Comparison of ENCODE assay signal across 1 cellular context in the genomic region with DNA sequence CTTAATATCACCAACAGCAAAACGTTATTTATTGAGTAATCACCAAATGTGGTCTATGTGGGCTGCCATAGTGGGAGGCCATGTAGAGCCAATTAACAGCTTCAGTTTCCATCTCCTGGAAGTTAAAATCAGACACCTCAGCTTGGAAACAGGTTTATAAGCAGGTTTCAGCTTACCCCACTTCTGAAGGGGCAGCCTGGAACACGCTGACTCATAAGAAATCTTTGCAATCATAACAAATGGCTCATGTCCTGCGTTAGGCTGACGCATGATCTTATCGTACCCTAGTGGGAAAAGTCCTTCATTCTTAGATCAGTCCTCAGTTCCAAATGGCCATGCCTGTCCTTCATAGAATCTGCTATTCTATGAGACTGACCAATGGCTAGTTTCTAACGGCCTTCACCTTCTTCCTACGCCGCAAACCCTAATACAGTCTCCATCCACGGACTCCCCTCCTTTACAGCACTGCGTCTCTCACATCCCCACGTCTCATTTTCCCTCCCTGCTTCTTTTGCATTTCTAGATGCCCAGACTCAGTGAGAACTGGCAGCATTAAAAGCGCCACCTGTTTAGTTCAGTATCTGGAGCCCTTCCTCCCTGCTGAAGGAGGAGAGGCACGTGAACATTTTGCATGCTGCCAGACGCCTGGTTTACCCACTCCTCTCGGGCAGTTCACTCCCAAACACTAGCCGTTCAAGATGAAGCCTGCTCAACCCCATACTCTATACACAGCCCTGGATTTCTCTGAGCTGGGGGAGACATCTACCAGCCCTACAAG.
TF ChIP-seq lines count a peak whose summit lies in the region.

No MANE protein-coding gene starts in this region.

TF ChIP-seq in H1, 55 proteins besides CTCF, POLR2A, EP300 and RAD21 (continued from another document):
- TF ChIP-seq NRF1 (IDR thresholded peaks at IDR 0.05; ENCODE audit: low read depth, low read length): no peak
- TF ChIP-seq, protein P1, sequence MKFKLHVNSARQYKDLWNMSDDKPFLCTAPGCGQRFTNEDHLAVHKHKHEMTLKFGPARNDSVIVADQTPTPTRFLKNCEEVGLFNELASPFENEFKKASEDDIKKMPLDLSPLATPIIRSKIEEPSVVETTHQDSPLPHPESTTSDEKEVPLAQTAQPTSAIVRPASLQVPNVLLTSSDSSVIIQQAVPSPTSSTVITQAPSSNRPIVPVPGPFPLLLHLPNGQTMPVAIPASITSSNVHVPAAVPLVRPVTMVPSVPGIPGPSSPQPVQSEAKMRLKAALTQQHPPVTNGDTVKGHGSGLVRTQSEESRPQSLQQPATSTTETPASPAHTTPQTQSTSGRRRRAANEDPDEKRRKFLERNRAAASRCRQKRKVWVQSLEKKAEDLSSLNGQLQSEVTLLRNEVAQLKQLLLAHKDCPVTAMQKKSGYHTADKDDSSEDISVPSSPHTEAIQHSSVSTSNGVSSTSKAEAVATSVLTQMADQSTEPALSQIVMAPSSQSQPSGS (IDR thresholded peaks at IDR 0.05; ENCODE audit: low read length): no peak
- TF ChIP-seq TCF12 (IDR thresholded peaks at IDR 0.05; ENCODE audit: low read depth, low read length): no peak
- TF ChIP-seq TAF1 (IDR thresholded peaks at IDR 0.05; ENCODE audit: low read depth, low read length): no peak
- TF ChIP-seq HDAC6 (IDR thresholded peaks at IDR 0.05; ENCODE audit: low read depth, low read length): no peak
- no peak for TF ChIP-seq CREB1 (IDR thresholded peaks at IDR 0.05)
- no peak for TF ChIP-seq BRCA1 (IDR thresholded peaks at IDR 0.05; ENCODE audit: low read depth, low read length)
- TF ChIP-seq POU5F1 (IDR thresholded peaks at IDR 0.05; ENCODE audit: low read depth, low read length): no peak
- TF ChIP-seq, protein P2, sequence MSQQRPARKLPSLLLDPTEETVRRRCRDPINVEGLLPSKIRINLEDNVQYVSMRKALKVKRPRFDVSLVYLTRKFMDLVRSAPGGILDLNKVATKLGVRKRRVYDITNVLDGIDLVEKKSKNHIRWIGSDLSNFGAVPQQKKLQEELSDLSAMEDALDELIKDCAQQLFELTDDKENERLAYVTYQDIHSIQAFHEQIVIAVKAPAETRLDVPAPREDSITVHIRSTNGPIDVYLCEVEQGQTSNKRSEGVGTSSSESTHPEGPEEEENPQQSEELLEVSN (IDR thresholded peaks at IDR 0.05): no peak
- no peak for TF ChIP-seq RBBP5 (IDR thresholded peaks at IDR 0.05; ENCODE audit: borderline replicate concordance, low read depth, low read length)
- TF ChIP-seq, protein P3, sequence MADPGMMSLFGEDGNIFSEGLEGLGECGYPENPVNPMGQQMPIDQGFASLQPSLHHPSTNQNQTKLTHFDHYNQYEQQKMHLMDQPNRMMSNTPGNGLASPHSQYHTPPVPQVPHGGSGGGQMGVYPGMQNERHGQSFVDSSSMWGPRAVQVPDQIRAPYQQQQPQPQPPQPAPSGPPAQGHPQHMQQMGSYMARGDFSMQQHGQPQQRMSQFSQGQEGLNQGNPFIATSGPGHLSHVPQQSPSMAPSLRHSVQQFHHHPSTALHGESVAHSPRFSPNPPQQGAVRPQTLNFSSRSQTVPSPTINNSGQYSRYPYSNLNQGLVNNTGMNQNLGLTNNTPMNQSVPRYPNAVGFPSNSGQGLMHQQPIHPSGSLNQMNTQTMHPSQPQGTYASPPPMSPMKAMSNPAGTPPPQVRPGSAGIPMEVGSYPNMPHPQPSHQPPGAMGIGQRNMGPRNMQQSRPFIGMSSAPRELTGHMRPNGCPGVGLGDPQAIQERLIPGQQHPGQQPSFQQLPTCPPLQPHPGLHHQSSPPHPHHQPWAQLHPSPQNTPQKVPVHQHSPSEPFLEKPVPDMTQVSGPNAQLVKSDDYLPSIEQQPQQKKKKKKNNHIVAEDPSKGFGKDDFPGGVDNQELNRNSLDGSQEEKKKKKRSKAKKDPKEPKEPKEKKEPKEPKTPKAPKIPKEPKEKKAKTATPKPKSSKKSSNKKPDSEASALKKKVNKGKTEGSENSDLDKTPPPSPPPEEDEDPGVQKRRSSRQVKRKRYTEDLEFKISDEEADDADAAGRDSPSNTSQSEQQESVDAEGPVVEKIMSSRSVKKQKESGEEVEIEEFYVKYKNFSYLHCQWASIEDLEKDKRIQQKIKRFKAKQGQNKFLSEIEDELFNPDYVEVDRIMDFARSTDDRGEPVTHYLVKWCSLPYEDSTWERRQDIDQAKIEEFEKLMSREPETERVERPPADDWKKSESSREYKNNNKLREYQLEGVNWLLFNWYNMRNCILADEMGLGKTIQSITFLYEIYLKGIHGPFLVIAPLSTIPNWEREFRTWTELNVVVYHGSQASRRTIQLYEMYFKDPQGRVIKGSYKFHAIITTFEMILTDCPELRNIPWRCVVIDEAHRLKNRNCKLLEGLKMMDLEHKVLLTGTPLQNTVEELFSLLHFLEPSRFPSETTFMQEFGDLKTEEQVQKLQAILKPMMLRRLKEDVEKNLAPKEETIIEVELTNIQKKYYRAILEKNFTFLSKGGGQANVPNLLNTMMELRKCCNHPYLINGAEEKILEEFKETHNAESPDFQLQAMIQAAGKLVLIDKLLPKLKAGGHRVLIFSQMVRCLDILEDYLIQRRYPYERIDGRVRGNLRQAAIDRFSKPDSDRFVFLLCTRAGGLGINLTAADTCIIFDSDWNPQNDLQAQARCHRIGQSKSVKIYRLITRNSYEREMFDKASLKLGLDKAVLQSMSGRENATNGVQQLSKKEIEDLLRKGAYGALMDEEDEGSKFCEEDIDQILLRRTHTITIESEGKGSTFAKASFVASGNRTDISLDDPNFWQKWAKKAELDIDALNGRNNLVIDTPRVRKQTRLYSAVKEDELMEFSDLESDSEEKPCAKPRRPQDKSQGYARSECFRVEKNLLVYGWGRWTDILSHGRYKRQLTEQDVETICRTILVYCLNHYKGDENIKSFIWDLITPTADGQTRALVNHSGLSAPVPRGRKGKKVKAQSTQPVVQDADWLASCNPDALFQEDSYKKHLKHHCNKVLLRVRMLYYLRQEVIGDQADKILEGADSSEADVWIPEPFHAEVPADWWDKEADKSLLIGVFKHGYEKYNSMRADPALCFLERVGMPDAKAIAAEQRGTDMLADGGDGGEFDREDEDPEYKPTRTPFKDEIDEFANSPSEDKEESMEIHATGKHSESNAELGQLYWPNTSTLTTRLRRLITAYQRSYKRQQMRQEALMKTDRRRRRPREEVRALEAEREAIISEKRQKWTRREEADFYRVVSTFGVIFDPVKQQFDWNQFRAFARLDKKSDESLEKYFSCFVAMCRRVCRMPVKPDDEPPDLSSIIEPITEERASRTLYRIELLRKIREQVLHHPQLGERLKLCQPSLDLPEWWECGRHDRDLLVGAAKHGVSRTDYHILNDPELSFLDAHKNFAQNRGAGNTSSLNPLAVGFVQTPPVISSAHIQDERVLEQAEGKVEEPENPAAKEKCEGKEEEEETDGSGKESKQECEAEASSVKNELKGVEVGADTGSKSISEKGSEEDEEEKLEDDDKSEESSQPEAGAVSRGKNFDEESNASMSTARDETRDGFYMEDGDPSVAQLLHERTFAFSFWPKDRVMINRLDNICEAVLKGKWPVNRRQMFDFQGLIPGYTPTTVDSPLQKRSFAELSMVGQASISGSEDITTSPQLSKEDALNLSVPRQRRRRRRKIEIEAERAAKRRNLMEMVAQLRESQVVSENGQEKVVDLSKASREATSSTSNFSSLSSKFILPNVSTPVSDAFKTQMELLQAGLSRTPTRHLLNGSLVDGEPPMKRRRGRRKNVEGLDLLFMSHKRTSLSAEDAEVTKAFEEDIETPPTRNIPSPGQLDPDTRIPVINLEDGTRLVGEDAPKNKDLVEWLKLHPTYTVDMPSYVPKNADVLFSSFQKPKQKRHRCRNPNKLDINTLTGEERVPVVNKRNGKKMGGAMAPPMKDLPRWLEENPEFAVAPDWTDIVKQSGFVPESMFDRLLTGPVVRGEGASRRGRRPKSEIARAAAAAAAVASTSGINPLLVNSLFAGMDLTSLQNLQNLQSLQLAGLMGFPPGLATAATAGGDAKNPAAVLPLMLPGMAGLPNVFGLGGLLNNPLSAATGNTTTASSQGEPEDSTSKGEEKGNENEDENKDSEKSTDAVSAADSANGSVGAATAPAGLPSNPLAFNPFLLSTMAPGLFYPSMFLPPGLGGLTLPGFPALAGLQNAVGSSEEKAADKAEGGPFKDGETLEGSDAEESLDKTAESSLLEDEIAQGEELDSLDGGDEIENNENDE (IDR thresholded peaks at IDR 0.05; ENCODE audit: insufficient replicate concordance, low read length): no peak
- TF ChIP-seq BACH1 (IDR thresholded peaks at IDR 0.05; ENCODE audit: low read length): no peak
- no peak for TF ChIP-seq BCL11A (IDR thresholded peaks at IDR 0.05; ENCODE audit: low read depth in 2 of 2, low read length in 2 of 2)
- no peak for TF ChIP-seq KDM4A (IDR thresholded peaks at IDR 0.05; ENCODE audit: low read depth, low read length, severe bottlenecking)
- TF ChIP-seq RFX5 (IDR thresholded peaks at IDR 0.05; ENCODE audit: borderline replicate concordance, low read depth, low read length): no peak
